Comparison of ENCODE assay signal across 32 cellular contexts in the genomic region with DNA sequence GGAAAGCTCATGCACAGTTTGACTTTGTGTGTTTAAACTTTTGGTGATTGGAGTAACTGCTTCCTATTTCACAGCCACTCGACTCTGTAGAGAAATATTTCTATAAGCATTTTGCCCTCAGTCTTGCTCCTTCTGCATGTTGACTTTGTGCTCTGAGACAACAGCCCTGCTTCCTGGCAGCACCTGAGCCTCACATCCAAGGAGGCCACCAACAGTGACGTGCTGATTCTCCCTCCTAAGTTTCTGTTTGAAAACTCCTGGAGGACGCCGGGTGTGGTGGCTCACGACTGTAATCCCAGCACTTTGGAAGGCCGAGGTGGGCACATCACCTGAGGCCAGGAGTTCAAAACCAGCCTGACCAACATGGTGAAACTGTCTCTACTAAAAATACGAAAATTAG.
"Had no signal": no experiment of that assay in that cellular context is flagged by ENCODE, and none has a peak within 500 bp of the region (broad histone marks: within the 10 kb centered on the region; RNA-seq: fewer than 3 reads in every experiment).

No MANE protein-coding gene starts in this region.

- H3K27ac ChIP-seq: ascending aorta, breast epithelium, cardiac muscle cell, colonic mucosa, esophagus muscularis mucosa, foreskin keratinocyte, gastrocnemius medialis had no signal

- ATAC-seq: activated CD4-positive, alpha-beta T cell treated with anti-CD3 and anti-CD28 coated beads for 36 hours; activated CD8-positive, alpha-beta memory T cell treated with anti-CD3 and anti-CD28 coated beads, Interleukin-2, amount 10 ng/mL, durations not matched to agents 7 days and 5 days; activated CD8-positive, alpha-beta T cell treated with anti-CD3 and anti-CD28 coated beads, Interleukin-2, amount 10 ng/mL, durations not matched to agents 7 days and 5 days; activated naive CD4-positive, alpha-beta T cell treated with anti-CD3 and anti-CD28 coated beads, Interleukin-2, amount 50 U/mL, for 72 hours; activated T-cell treated with anti-CD3 and anti-CD28 coated beads, Interleukin-2, amount 50 U/mL, for 72 hours; foreskin keratinocyte; gastrocnemius medialis; T-helper 17 cell had no signal

- DNase-seq: activated CD4-positive, alpha-beta memory T cell treated with anti-CD3 and anti-CD28 coated beads for 36 hours; activated CD4-positive, alpha-beta T cell treated with anti-CD3 and anti-CD28 coated beads for 36 hours; activated CD4-positive, alpha-beta T cell treated with anti-CD3 and anti-CD28 coated beads, Interleukin-2, amount 10 ng/mL, durations not matched to agents 24 days and 14 days; activated CD4-positive, CD25-positive, alpha-beta regulatory T cell; activated CD4-positive, CD25-positive, alpha-beta regulatory T cell treated with anti-CD3 and anti-CD28 coated beads, Interleukin-2, amount 50 U/mL, for 72 hours; activated CD8-positive, alpha-beta memory T cell treated with anti-CD3 and anti-CD28 coated beads, Interleukin-2, amount 10 ng/mL, durations not matched to agents 7 days and 5 days; activated CD8-positive, alpha-beta memory T cell treated with anti-CD3 and anti-CD28 coated beads, Interleukin-2, amount 50 U/mL, for 4 hours; activated CD8-positive, alpha-beta T cell treated with anti-CD3 and anti-CD28 coated beads, Interleukin-2, amount 10 ng/mL, durations not matched to agents 7 days and 5 days; activated gamma-delta T cell; activated naive CD4-positive, alpha-beta T cell; activated naive CD4-positive, alpha-beta T cell treated with anti-CD3 and anti-CD28 coated beads, Interleukin-2, amount 10 ng/mL, durations not matched to agents 7 days and 5 days; activated naive CD8-positive, alpha-beta T cell treated with anti-CD3 and anti-CD28 coated beads, Interleukin-2, amount 10 ng/mL, durations not matched to agents 7 days and 5 days; activated T-cell treated with anti-CD3 and anti-CD28 coated beads, Interleukin-2, amount 50 U/mL, for 1 hour; activated T-cell treated with anti-CD3 and anti-CD28 coated beads, Interleukin-2, amount 50 U/mL, for 72 hours; central memory CD4-positive, alpha-beta T cell; cerebellar nuclear complex; colonic mucosa; effector CD8-positive, alpha-beta T cell; erythroblast; foreskin keratinocyte; gastrocnemius medialis; SW 1271; T-helper 1 cell; T-helper 17 cell; T1000 had no signal

- H3K4me1 ChIP-seq: ascending aorta, breast epithelium, foreskin keratinocyte, gastrocnemius medialis had no signal

- H3K9me3 ChIP-seq: ascending aorta, breast epithelium, colonic mucosa, esophagus muscularis mucosa, gastrocnemius medialis had no signal

- H3K27me3 ChIP-seq: ascending aorta, breast epithelium, cardiac muscle cell, colonic mucosa, esophagus muscularis mucosa, gastrocnemius medialis had no signal

- H3K4me3 Mint-ChIP-seq: activated CD4-positive, alpha-beta memory T cell treated with anti-CD3 and anti-CD28 coated beads for 36 hours; activated CD4-positive, alpha-beta T cell treated with anti-CD3 and anti-CD28 coated beads for 36 hours; activated CD4-positive, alpha-beta T cell treated with anti-CD3 and anti-CD28 coated beads, Interleukin-2, amount 10 ng/mL, durations not matched to agents 24 days and 14 days; activated CD8-positive, alpha-beta memory T cell treated with anti-CD3 and anti-CD28 coated beads, Interleukin-2, amount 10 ng/mL, durations not matched to agents 7 days and 5 days; activated CD8-positive, alpha-beta T cell treated with anti-CD3 and anti-CD28 coated beads, Interleukin-2, amount 10 ng/mL, durations not matched to agents 7 days and 5 days; activated naive CD4-positive, alpha-beta T cell treated with anti-CD3 and anti-CD28 coated beads, Interleukin-2, amount 10 ng/mL, durations not matched to agents 7 days and 5 days; activated naive CD8-positive, alpha-beta T cell treated with anti-CD3 and anti-CD28 coated beads, Interleukin-2, amount 10 ng/mL, durations not matched to agents 7 days and 5 days; activated T-cell treated with anti-CD3 and anti-CD28 coated beads, Interleukin-2, amount 50 U/mL, for 72 hours; brain; T-helper 17 cell; T-helper 2 cell treated with Interferon-gamma antibody and Interleukin-4, amounts not matched to agents 5 μg/mL and 100 μg/mL, for 36 hours had no signal

- H3K9me3 Mint-ChIP-seq: activated CD4-positive, alpha-beta memory T cell treated with anti-CD3 and anti-CD28 coated beads for 36 hours; activated CD4-positive, alpha-beta T cell treated with anti-CD3 and anti-CD28 coated beads, Interleukin-2, amount 10 ng/mL, durations not matched to agents 24 days and 14 days; activated naive CD4-positive, alpha-beta T cell treated with anti-CD3 and anti-CD28 coated beads, Interleukin-2, amount 10 ng/mL, durations not matched to agents 7 days and 5 days; activated naive CD4-positive, alpha-beta T cell treated with anti-CD3 and anti-CD28 coated beads, Interleukin-2, amount 50 U/mL, for 72 hours; activated naive CD8-positive, alpha-beta T cell treated with anti-CD3 and anti-CD28 coated beads, Interleukin-2, amount 10 ng/mL, durations not matched to agents 7 days and 5 days; activated T-cell treated with anti-CD3 and anti-CD28 coated beads, Interleukin-2, amount 50 U/mL, for 72 hours; T-helper 2 cell treated with Interferon-gamma antibody and Interleukin-4, amounts not matched to agents 5 μg/mL and 100 μg/mL, for 36 hours had no signal

- H3K4me3 ChIP-seq: ascending aorta, breast epithelium, cardiac muscle cell, colonic mucosa, esophagus muscularis mucosa, gastrocnemius medialis had no signal

- H3K27ac Mint-ChIP-seq: activated CD4-positive, alpha-beta memory T cell treated with anti-CD3 and anti-CD28 coated beads for 36 hours; activated CD4-positive, alpha-beta T cell treated with anti-CD3 and anti-CD28 coated beads for 36 hours; activated CD4-positive, alpha-beta T cell treated with anti-CD3 and anti-CD28 coated beads, Interleukin-2, amount 10 ng/mL, durations not matched to agents 24 days and 14 days; activated CD8-positive, alpha-beta memory T cell treated with anti-CD3 and anti-CD28 coated beads, Interleukin-2, amount 10 ng/mL, durations not matched to agents 7 days and 5 days; activated CD8-positive, alpha-beta T cell treated with anti-CD3 and anti-CD28 coated beads, Interleukin-2, amount 10 ng/mL, durations not matched to agents 7 days and 5 days; activated naive CD4-positive, alpha-beta T cell treated with anti-CD3 and anti-CD28 coated beads, Interleukin-2, amount 10 ng/mL, durations not matched to agents 7 days and 5 days; activated naive CD4-positive, alpha-beta T cell treated with anti-CD3 and anti-CD28 coated beads, Interleukin-2, amount 50 U/mL, for 72 hours; activated naive CD8-positive, alpha-beta T cell treated with anti-CD3 and anti-CD28 coated beads, Interleukin-2, amount 10 ng/mL, durations not matched to agents 7 days and 5 days; activated T-cell treated with anti-CD3 and anti-CD28 coated beads, Interleukin-2, amount 50 U/mL, for 72 hours; brain; T-helper 17 cell; T-helper 2 cell treated with Interferon-gamma antibody and Interleukin-4, amounts not matched to agents 5 μg/mL and 100 μg/mL, for 36 hours had no signal

- H3K4me1 Mint-ChIP-seq: activated CD4-positive, alpha-beta T cell treated with anti-CD3 and anti-CD28 coated beads for 36 hours; activated CD4-positive, alpha-beta T cell treated with anti-CD3 and anti-CD28 coated beads, Interleukin-2, amount 10 ng/mL, durations not matched to agents 24 days and 14 days; activated CD8-positive, alpha-beta memory T cell treated with anti-CD3 and anti-CD28 coated beads, Interleukin-2, amount 10 ng/mL, durations not matched to agents 7 days and 5 days; activated naive CD4-positive, alpha-beta T cell treated with anti-CD3 and anti-CD28 coated beads, Interleukin-2, amount 10 ng/mL, durations not matched to agents 7 days and 5 days; activated naive CD8-positive, alpha-beta T cell treated with anti-CD3 and anti-CD28 coated beads, Interleukin-2, amount 10 ng/mL, durations not matched to agents 7 days and 5 days had no signal

- H3K36me3 ChIP-seq: ascending aorta, breast epithelium, cardiac muscle cell, colonic mucosa, esophagus muscularis mucosa, gastrocnemius medialis had no signal

- H3K36me3 Mint-ChIP-seq: activated CD4-positive, alpha-beta memory T cell treated with anti-CD3 and anti-CD28 coated beads for 36 hours; activated CD8-positive, alpha-beta memory T cell treated with anti-CD3 and anti-CD28 coated beads, Interleukin-2, amount 10 ng/mL, durations not matched to agents 7 days and 5 days; activated naive CD4-positive, alpha-beta T cell treated with anti-CD3 and anti-CD28 coated beads, Interleukin-2, amount 10 ng/mL, durations not matched to agents 7 days and 5 days; activated naive CD4-positive, alpha-beta T cell treated with anti-CD3 and anti-CD28 coated beads, Interleukin-2, amount 50 U/mL, for 72 hours; activated naive CD8-positive, alpha-beta T cell treated with anti-CD3 and anti-CD28 coated beads, Interleukin-2, amount 10 ng/mL, durations not matched to agents 7 days and 5 days; brain had no signal
